In the genomic region with DNA sequence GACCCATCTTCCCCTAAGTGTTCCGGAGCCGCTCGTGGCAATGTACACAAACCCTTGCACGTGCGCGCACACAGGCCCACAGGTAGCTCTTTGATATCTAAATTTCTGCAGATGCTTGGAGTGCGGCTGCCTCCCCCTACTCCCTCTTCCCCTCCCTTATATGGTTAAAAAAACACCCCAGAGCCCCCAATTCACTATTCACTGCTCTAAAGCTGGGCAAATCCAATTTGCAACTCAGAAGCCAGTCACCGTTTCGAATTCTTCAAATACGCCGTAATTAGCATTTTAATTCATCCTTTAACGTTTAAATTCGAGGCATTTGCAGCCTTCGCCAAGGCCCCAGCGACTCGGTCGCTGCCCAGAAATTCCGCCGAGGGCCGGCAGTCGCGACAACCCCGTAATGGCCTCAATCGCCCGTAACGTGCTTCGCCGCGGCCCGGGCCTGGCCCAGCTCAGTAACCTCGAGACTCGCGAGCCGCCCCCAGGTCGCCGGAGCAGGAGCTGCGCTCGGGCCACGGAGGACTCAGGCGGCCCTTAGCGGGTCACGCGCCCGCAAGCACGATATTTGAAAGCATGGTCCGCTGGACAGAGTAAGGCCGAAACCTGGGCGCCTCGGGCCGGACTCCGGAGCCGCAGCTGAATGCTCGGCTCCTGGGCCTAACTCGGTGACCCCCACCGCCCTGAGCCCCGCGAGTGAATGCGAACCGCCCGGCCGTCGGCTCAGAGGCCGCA, we compare ENCODE assay signal across 10 cellular contexts. TPM values are rescaled to one million over a fixed set of nuclear protein-coding genes. Genes with fewer than 3 reads are reported as not detected.
DNase-seq lines count a peak whose midpoint lies in the region; ATAC-seq and TF ChIP-seq lines count a peak whose summit lies in the region.
"Had no signal": no experiment of that assay in that cellular context is flagged by ENCODE, and none has a peak within 500 bp of the region (broad histone marks: within the 10 kb centered on the region; RNA-seq: fewer than 3 reads in every experiment).

No MANE protein-coding gene starts in this region.

- peak overlapping the region; percentile 83 for H3K4me2 ChIP-seq in BLaER1
- no peak overlapping the region for H3K4me2 ChIP-seq in mesenchymal stem cell (ENCODE audit: low read length, poor library complexity, severe bottlenecking)

- no peak for TF ChIP-seq CTCF in coronary artery (IDR thresholded peaks at IDR 0.05)
- no peak for TF ChIP-seq CTCF in GM20000 (IDR thresholded peaks at IDR 0.05; ENCODE audit: extremely low read depth, missing control alignments)

- H4K8ac ChIP-seq in mesenchymal stem cell (ENCODE audit: low read length): no peak overlapping the region

- peaks cover 56% of the 10 kb centered on the region for H3K36me3 ChIP-seq in BLaER1
- peaks cover 0 to 18% of the 10 kb centered on the region in 2 experiments for H3K36me3 ChIP-seq in mesenchymal stem cell (ENCODE audit: control insufficient read depth in 1 of 2, insufficient read depth in 2 of 2, low read depth in 1 of 2, low read length in 2 of 2)
- no peaks in the 10 kb centered on the region for H3K36me3 ChIP-seq in naive thymus-derived CD4-positive, alpha-beta T cell (ENCODE audit: control insufficient read depth in 2 of 3, insufficient read depth in 3 of 3, low read length in 3 of 3)

- H3K4me3 Mint-ChIP-seq in naive thymus-derived CD4-positive, alpha-beta T cell: peak overlapping the region in 5 of 10 donors; percentile 9 to 71 (median 47)
- H3K4me3 Mint-ChIP-seq in stimulated activated memory B cell treated with anti-CD40 and anti-IgM and Interleukin-4, amounts not matched to agents 10 μg/mL and 1 μg/mL and 100 μg/mL, for 72 hours: no peak overlapping the region
- H3K4me3 Mint-ChIP-seq: dendritic cell treated with granulocyte-macrophage colony-stimulating factor and Interleukin-4, amounts not matched to agents 40 ng/mL and 50 ng/mL, for 4 days had no signal

- no peak overlapping the region for H2AFZ ChIP-seq in mesenchymal stem cell (ENCODE audit: low read depth, low read length)

- POLR2A ChIA-PET in naive thymus-derived CD4-positive, alpha-beta T cell (lab: Charles Lee): no interaction called here

- H3K9me3 Mint-ChIP-seq in naive thymus-derived CD4-positive, alpha-beta T cell: peaks cover 0 to 8% (median 2%) of the 10 kb centered on the region in 11 donors
- H3K9me3 Mint-ChIP-seq in stimulated activated memory B cell treated with anti-CD40 and anti-IgM and Interleukin-4, amounts not matched to agents 10 μg/mL and 1 μg/mL and 100 μg/mL, for 72 hours: no peaks in the 10 kb centered on the region
- H3K9me3 Mint-ChIP-seq: dendritic cell treated with granulocyte-macrophage colony-stimulating factor and Interleukin-4, amounts not matched to agents 40 ng/mL and 50 ng/mL, for 4 days had no signal

- H2AK5ac ChIP-seq in mesenchymal stem cell (ENCODE audit: low read length, severe bottlenecking): no peak overlapping the region

- H3K14ac ChIP-seq in mesenchymal stem cell (ENCODE audit: low read length in 2 of 2): no peak overlapping the region

- peaks cover 4 to 13% (median 10%) of the 10 kb centered on the region in 7 donors for H3K4me1 Mint-ChIP-seq in naive thymus-derived CD4-positive, alpha-beta T cell
- peaks cover 6% of the 10 kb centered on the region for H3K4me1 Mint-ChIP-seq in stimulated activated memory B cell treated with anti-CD40 and anti-IgM and Interleukin-4, amounts not matched to agents 10 μg/mL and 1 μg/mL and 100 μg/mL, for 72 hours

- H4K20me1 ChIP-seq in BLaER1: peaks cover 62% of the 10 kb centered on the region

- DNase-seq in NCI-H1105 (lab: John Stamatoyannopoulos, UW) (peak; percentile 17), coronary artery (ENCODE audit: low spot score) (peak; percentile 14), mesenchymal stem cell (no peak), GM20000 (ENCODE audit: low spot score) (no peak)
- DNase-seq in naive thymus-derived CD4-positive, alpha-beta T cell: no peak

- H3K4me3 ChIP-seq in BLaER1: peak overlapping the region; percentile 75
- H3K4me3 ChIP-seq in coronary artery: peak overlapping the region; percentile 69
- H3K4me3 ChIP-seq in mesenchymal stem cell (ENCODE audit: insufficient read depth in 1 of 2, low read depth in 1 of 2, low read length in 2 of 2): peak overlapping the region in 1 of 2 experiments; percentile 83
- no peak overlapping the region for H3K4me3 ChIP-seq in naive thymus-derived CD4-positive, alpha-beta T cell (ENCODE audit: low read length)

- no peak overlapping the region for H2BK12ac ChIP-seq in mesenchymal stem cell (ENCODE audit: low read length in 2 of 2)

- H3K9ac ChIP-seq in BLaER1: peak overlapping the region; percentile 91
- peak overlapping the region; percentile 89 for H3K9ac ChIP-seq in mesenchymal stem cell (ENCODE audit: low read length)

- H3K18ac ChIP-seq in mesenchymal stem cell (ENCODE audit: low read depth in 1 of 2, low read length in 2 of 2): no peak overlapping the region

- 8% methylated on average over 62 of the region's 63 CpGs for WGBS in mesenchymal stem cell

- H3K27me3 Mint-ChIP-seq in naive thymus-derived CD4-positive, alpha-beta T cell: peaks cover 53 to 62% (median 60%) of the 10 kb centered on the region in 5 donors
- peaks cover 70% of the 10 kb centered on the region for H3K27me3 Mint-ChIP-seq in stimulated activated memory B cell treated with anti-CD40 and anti-IgM and Interleukin-4, amounts not matched to agents 10 μg/mL and 1 μg/mL and 100 μg/mL, for 72 hours

- no peak overlapping the region for H3K4ac ChIP-seq in mesenchymal stem cell (ENCODE audit: low read depth in 1 of 2, low read length in 2 of 2)

- no peak for ATAC-seq in naive thymus-derived CD4-positive, alpha-beta T cell
- ATAC-seq in stimulated activated memory B cell treated with anti-CD40 and anti-IgM and Interleukin-4, amounts not matched to agents 10 μg/mL and 1 μg/mL and 100 μg/mL, for 72 hours: no peak
- ATAC-seq in GM21526 (IDR thresholded peaks at IDR 0.05; ENCODE audit: low FRiP score, unreplicated experiment): no peak
- ATAC-seq: activated CD4-positive, CD25-positive, alpha-beta regulatory T cell treated with anti-CD3 and anti-CD28 coated beads, Interleukin-2, amount 50 U/mL, for 24 hours had no signal

- H3K23ac ChIP-seq in mesenchymal stem cell (ENCODE audit: low read length in 2 of 2): no peak overlapping the region

- no peak overlapping the region for H2BK15ac ChIP-seq in mesenchymal stem cell (ENCODE audit: low read depth, poor library complexity, severe bottlenecking)

- intact Hi-C loops in naive thymus-derived CD4-positive, alpha-beta T cell (cut with micrococcal nuclease): no loop called here

- H3K36me3 Mint-ChIP-seq in naive thymus-derived CD4-positive, alpha-beta T cell: peaks cover 0 to 7% (median 0%) of the 10 kb centered on the region in 5 donors
- H3K36me3 Mint-ChIP-seq in stimulated activated memory B cell treated with anti-CD40 and anti-IgM and Interleukin-4, amounts not matched to agents 10 μg/mL and 1 μg/mL and 100 μg/mL, for 72 hours: peaks cover 5% of the 10 kb centered on the region

- peaks cover 43% of the 10 kb centered on the region for H3K4me1 ChIP-seq in BLaER1
- H3K4me1 ChIP-seq in mesenchymal stem cell (ENCODE audit: control insufficient read depth, insufficient read depth, low read depth, low read length): peaks cover 15% of the 10 kb centered on the region
- H3K4me1 ChIP-seq in naive thymus-derived CD4-positive, alpha-beta T cell (ENCODE audit: control insufficient read depth in 2 of 2, insufficient read depth in 2 of 2, low read length in 2 of 2): no peaks in the 10 kb centered on the region

- CTCF ChIA-PET in naive thymus-derived CD4-positive, alpha-beta T cell (lab: Charles Lee): no interaction called here

- H2BK120ac ChIP-seq in mesenchymal stem cell (ENCODE audit: low read depth, low read length): no peak overlapping the region

- H3K27ac ChIP-seq in BLaER1 (peak overlapping the region; percentile 92), coronary artery (no peak overlapping the region), mesenchymal stem cell (ENCODE audit: low read length, poor library complexity, severe bottlenecking) (no peak overlapping the region)
- H3K27ac ChIP-seq in naive thymus-derived CD4-positive, alpha-beta T cell (ENCODE audit: low read depth, low read length): no peak overlapping the region

- peak overlapping the region in 1 of 9 donors; percentile 83 for H3K27ac Mint-ChIP-seq in naive thymus-derived CD4-positive, alpha-beta T cell
- H3K27ac Mint-ChIP-seq in stimulated activated memory B cell treated with anti-CD40 and anti-IgM and Interleukin-4, amounts not matched to agents 10 μg/mL and 1 μg/mL and 100 μg/mL, for 72 hours: no peak overlapping the region
- H3K27ac Mint-ChIP-seq: dendritic cell treated with granulocyte-macrophage colony-stimulating factor and Interleukin-4, amounts not matched to agents 40 ng/mL and 50 ng/mL, for 4 days had no signal

- peaks cover 31% of the 10 kb centered on the region for H3K9me3 ChIP-seq in BLaER1
- H3K9me3 ChIP-seq in mesenchymal stem cell (ENCODE audit: control insufficient read depth, low read length): no peaks in the 10 kb centered on the region
- H3K9me3 ChIP-seq in naive thymus-derived CD4-positive, alpha-beta T cell (ENCODE audit: control insufficient read depth in 2 of 3, low read length in 3 of 3): no peaks in the 10 kb centered on the region

- no peak overlapping the region for H2BK5ac ChIP-seq in mesenchymal stem cell (ENCODE audit: low read depth, low read length, poor library complexity, severe bottlenecking)

- no peaks in the 10 kb centered on the region for H3K79me1 ChIP-seq in mesenchymal stem cell (replicated peaks; ENCODE audit: low read length, poor library complexity, severe bottlenecking)

- no peaks in the 10 kb centered on the region for H3K27me3 ChIP-seq in BLaER1
- peaks cover 0 to 46% of the 10 kb centered on the region in 2 experiments for H3K27me3 ChIP-seq in mesenchymal stem cell (ENCODE audit: control insufficient read depth in 1 of 2, insufficient read depth in 1 of 2, low read length in 2 of 2)
- peaks cover 0 to 5% of the 10 kb centered on the region in 2 donors for H3K27me3 ChIP-seq in naive thymus-derived CD4-positive, alpha-beta T cell (ENCODE audit: control insufficient read depth in 2 of 2, insufficient read depth in 2 of 2, low read length in 2 of 2)

- H4K91ac ChIP-seq in mesenchymal stem cell (ENCODE audit: low read length): no peak overlapping the region

RNA-seq across cellular contexts. Expression of a gene that starts 1.3 kb away (rescaled TPM):
- polyA plus RNA-seq in mesenchymal stem cell (2013, experiment 1 of 2): 0.01 TPM
- not detected for polyA plus RNA-seq in mesenchymal stem cell (2013, experiment 2 of 2)
- total RNA-seq in naive thymus-derived CD4-positive, alpha-beta T cell: not detected
- not detected for polyA plus RNA-seq in naive thymus-derived CD4-positive, alpha-beta T cell

Comparison
In these comparisons a context has a peak if more than half of its experiments do, and no peak if none do; other contexts are left out.
1. DNase-seq: peak in NCI-H1105 (single experiment) and coronary artery (single experiment); none in mesenchymal stem cell (single experiment), GM20000 (single experiment) and naive thymus-derived CD4-positive, alpha-beta T cell (0 of 9).